In genomic region chr21:43426404-43427241, GRCh38 we compare ENCODE assay signal across 8 cellular contexts. TPM values are rescaled to one million over a fixed set of nuclear protein-coding genes. Genes with fewer than 3 reads are reported as not detected.
A peak's percentile ranks its signal among the peaks of the same experiment; 100 is the strongest.
DNase-seq lines count a peak whose midpoint lies in the region; ATAC-seq and TF ChIP-seq lines count a peak whose summit lies in the region.
"Not testable (repeated sequence)": the region's sequence is repeated elsewhere in the genome, so short reads cannot be mapped to it uniquely, and the experiment has no call there.

SIK1 (minus strand) TSS chr21:43427131; CDS start chr21:43426178, 953 bp downstream.

- H3K27me3 ChIP-seq in kidney epithelial cell (ENCODE audit: control insufficient read depth, insufficient read depth, low read length) = not testable (repeated sequence)

- POLR2A ChIA-PET in MCF 10A (lab: Yijun Ruan, JAX) = not testable (repeated sequence)

- CTCF ChIA-PET in MCF 10A (lab: Yijun Ruan, JAX) = not testable (repeated sequence)

- peak within 1 kb of the TSS; percentile 28 for H3K4me3 Mint-ChIP-seq in MCF 10A (ENCODE audit: unreplicated experiment)
- not testable (repeated sequence) for H3K4me3 Mint-ChIP-seq in osteocyte (ENCODE audit: unreplicated experiment); type B pancreatic cell

- not testable (repeated sequence) for TF ChIP-seq CTCF in MCF 10A (IDR thresholded peaks at IDR 0.05; ENCODE audit: unreplicated experiment); kidney epithelial cell (IDR thresholded peaks at IDR 0.05; ENCODE audit: insufficient read depth, low read length, poor library complexity, severe bottlenecking); osteocyte (IDR thresholded peaks at IDR 0.05); type B pancreatic cell (conservative IDR thresholded peaks at IDR 0.05)

- intact Hi-C loops in MCF 10A (cut with micrococcal nuclease) = not testable (repeated sequence)

- H3K36me3 ChIP-seq in kidney epithelial cell (ENCODE audit: control insufficient read depth, insufficient read depth, low read length) = not testable (repeated sequence)

- not testable (repeated sequence) for DNase-seq in MCF 10A (ENCODE audit: unreplicated experiment); kidney epithelial cell (ENCODE audit: low read depth); osteocyte (ENCODE audit: extremely low spot score, unreplicated experiment); type B pancreatic cell (ENCODE audit: extremely low spot score, unreplicated experiment)

- H3K9me3 Mint-ChIP-seq in MCF 10A (ENCODE audit: unreplicated experiment); osteocyte (ENCODE audit: unreplicated experiment); type B pancreatic cell: not testable (repeated sequence)

- not testable (repeated sequence) for H3K36me3 Mint-ChIP-seq in MCF 10A (ENCODE audit: insufficient read depth, unreplicated experiment); osteocyte (ENCODE audit: unreplicated experiment); type B pancreatic cell

- H3K27me3 Mint-ChIP-seq in MCF 10A (ENCODE audit: insufficient read depth, unreplicated experiment); osteocyte (ENCODE audit: unreplicated experiment); type B pancreatic cell: not testable (repeated sequence)

- H3K4me3 ChIP-seq in kidney epithelial cell (ENCODE audit: low read depth, low read length) = not testable (repeated sequence)

- H3K4me1 Mint-ChIP-seq in MCF 10A (ENCODE audit: insufficient read depth, unreplicated experiment); osteocyte (ENCODE audit: unreplicated experiment); type B pancreatic cell (ENCODE audit: unreplicated experiment): not testable (repeated sequence)

- ATAC-seq in GM18511 (IDR thresholded peaks at IDR 0.05; ENCODE audit: unreplicated experiment) (peak; percentile 2), GM21576 (IDR thresholded peaks at IDR 0.05; ENCODE audit: unreplicated experiment) (peak; percentile 28), HG03066 (IDR thresholded peaks at IDR 0.05; ENCODE audit: low read depth, unreplicated experiment) (peak; percentile 48), SK-N-SH treated with all-trans-retinoic acid at 6 μM for 48 hours (peak; percentile 68)

- BruUV-seq in MCF 10A (replicated peaks; lab: Mats Ljungman, UMichigan) = not testable (repeated sequence)

- not testable (repeated sequence) for H3K27ac Mint-ChIP-seq in MCF 10A (ENCODE audit: low read depth, unreplicated experiment); osteocyte (ENCODE audit: unreplicated experiment); type B pancreatic cell

RNA-seq across cellular contexts. Expression of gene SIK1, which starts in this region (rescaled TPM):
- total RNA-seq in MCF 10A (2022) (77.1 and 86.9 TPM in 2 replicates), kidney epithelial cell (14.0 and 33.1 TPM in 2 replicates), osteocyte (34.1 and 43.6 TPM in 2 replicates), type B pancreatic cell (ENCODE audit: low replicate concordance) (17.0 and 44.3 TPM in 2 replicates)

Comparison
In these comparisons a context has a peak if more than half of its experiments do, and no peak if none do; other contexts are left out.
1. ATAC-seq: peak in every context shown above with its lines; median percentile 68 in SK-N-SH treated with all-trans-retinoic acid at 6 μM for 48 hours; 48 in HG03066; 28 in GM21576; 2 in GM18511.